ENCODE assay signal across 8 cellular contexts in the genomic region with DNA sequence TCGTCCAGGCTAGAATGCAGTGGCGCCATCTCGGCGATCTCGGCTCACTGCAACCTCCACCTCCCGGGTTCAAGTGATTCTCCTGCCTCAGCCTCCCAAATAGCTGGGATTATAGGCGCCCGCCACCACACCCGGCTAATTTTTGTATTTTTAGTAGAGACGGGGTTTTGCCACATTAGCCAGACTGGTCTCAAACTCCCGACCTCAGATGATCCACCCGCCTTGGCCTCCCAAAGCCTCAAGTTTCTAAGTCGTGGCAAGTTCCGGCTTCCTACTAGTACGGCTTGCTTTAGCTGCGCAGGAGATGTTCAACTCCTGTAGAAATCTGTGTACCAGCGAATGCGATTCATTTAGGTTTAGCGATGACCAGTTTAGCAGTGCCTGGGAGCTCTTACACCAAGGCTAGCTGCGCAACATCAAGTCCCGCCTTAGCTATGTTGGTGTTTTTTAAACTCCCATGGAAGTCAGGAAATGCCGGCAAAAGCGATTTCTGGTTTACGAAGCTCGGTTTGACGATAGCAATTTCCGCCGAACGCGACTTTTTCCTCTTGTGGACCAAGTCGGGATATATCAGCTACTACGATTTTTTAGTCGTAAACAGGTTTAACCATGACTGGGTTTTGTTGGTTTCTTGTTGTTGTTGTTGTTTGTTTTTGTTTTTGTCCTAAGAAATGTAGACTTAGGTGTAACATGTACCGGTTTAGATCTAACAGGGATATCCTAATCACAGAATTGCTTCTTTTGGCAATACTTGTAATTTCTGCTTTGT. TPM values are rescaled to one million over a fixed set of nuclear protein-coding genes. Genes with fewer than 3 reads are reported as not detected.
DNase-seq lines count a peak whose midpoint lies in the region; ATAC-seq and TF ChIP-seq lines count a peak whose summit lies in the region.

No MANE protein-coding gene starts in this region.

- intact Hi-C loops in esophagus squamous epithelium (cut with DNase I): loop anchor here (2.0 to 5.0 kb wide), 2 partner anchors 41 to 47 kb away; partner anchors contain the start of gene ANXA2R
- intact Hi-C loops in posterior vena cava (cut with DNase I): loop anchor here in 1 of 2 donors (5.0 kb wide), 1 partner anchor 41 kb away; no protein-coding TSS in a partner anchor

- in situ Hi-C loops in KBM-7 (cut with MboI; ENCODE audit: low pct_unique_long_range_greater_than_20kb, low sequenced_read_pairs): no loop called here

- 17 to 22% methylated on average over 33 to 34 of the region's 34 CpGs for WGBS in esophagus squamous epithelium, 2 donors

- H3K4me1 Mint-ChIP-seq in activated CD8-positive, alpha-beta memory T cell treated with anti-CD3 and anti-CD28 coated beads, Interleukin-2, amount 10 ng/mL, durations not matched to agents 7 days and 5 days: peaks cover 24% of the 10 kb centered on the region
- peaks cover 45% of the 10 kb centered on the region for H3K4me1 Mint-ChIP-seq in osteocyte (ENCODE audit: unreplicated experiment)

- CTCF ChIA-PET in activated CD8-positive, alpha-beta memory T cell treated with anti-CD3 and anti-CD28 coated beads, Interleukin-2, amount 10 ng/mL, durations not matched to agents 7 days and 5 days (lab: Charles Lee): interaction anchor here (0.6 to 11.0 kb wide), 15 partner anchors 14 to 544 kb away, joined by 3 to 160 read pairs (median 5); partner anchors contain the start of genes ANXA2R, TMEM267 and ZNF131

- TF ChIP-seq POLR2A in GM18505 (IDR thresholded peaks at IDR 0.05; ENCODE audit: borderline replicate concordance, extremely low read depth, insufficient read depth, insufficient read length) (peak; percentile 19), esophagus squamous epithelium (IDR thresholded peaks at IDR 0.05) (no peak)

- peaks cover 0 to 53% (median 4%) of the 10 kb centered on the region in 3 donors for H3K4me1 ChIP-seq in esophagus squamous epithelium

- peaks cover 24% of the 10 kb centered on the region for H3K36me3 Mint-ChIP-seq in activated CD8-positive, alpha-beta memory T cell treated with anti-CD3 and anti-CD28 coated beads, Interleukin-2, amount 10 ng/mL, durations not matched to agents 7 days and 5 days
- H3K36me3 Mint-ChIP-seq in osteocyte (ENCODE audit: unreplicated experiment): peaks cover 3% of the 10 kb centered on the region

- H3K27me3 ChIP-seq in esophagus squamous epithelium: peaks cover 0 to 96% (median 24%) of the 10 kb centered on the region in 4 donors

- peak overlapping the region; percentile 12 to 73 (median 60) for H3K4me3 ChIP-seq in esophagus squamous epithelium

- H3K4me3 Mint-ChIP-seq in activated CD8-positive, alpha-beta memory T cell treated with anti-CD3 and anti-CD28 coated beads, Interleukin-2, amount 10 ng/mL, durations not matched to agents 7 days and 5 days: peak overlapping the region; percentile 94
- H3K4me3 Mint-ChIP-seq in osteocyte (ENCODE audit: unreplicated experiment): peak overlapping the region; percentile 98

- H3K9me3 ChIP-seq in esophagus squamous epithelium: peaks cover 0 to 8% (median 7%) of the 10 kb centered on the region in 3 donors

- peak in 1 of 6 experiments; percentile 6 for TF ChIP-seq CTCF in esophagus squamous epithelium (IDR thresholded peaks at IDR 0.05)
- no peak for TF ChIP-seq CTCF in osteocyte (IDR thresholded peaks at IDR 0.05)

- no peaks in the 10 kb centered on the region for H3K36me3 ChIP-seq in esophagus squamous epithelium

- peak overlapping the region; percentile 100 for H3K27ac Mint-ChIP-seq in activated CD8-positive, alpha-beta memory T cell treated with anti-CD3 and anti-CD28 coated beads, Interleukin-2, amount 10 ng/mL, durations not matched to agents 7 days and 5 days
- peak overlapping the region; percentile 100 for H3K27ac Mint-ChIP-seq in osteocyte (ENCODE audit: unreplicated experiment)

- ATAC-seq in GM18505 (IDR thresholded peaks at IDR 0.05; ENCODE audit: unreplicated experiment) (no peak), HG03460 (IDR thresholded peaks at IDR 0.05; ENCODE audit: unreplicated experiment) (no peak)
- peak; percentile 25 for ATAC-seq in activated CD8-positive, alpha-beta memory T cell treated with anti-CD3 and anti-CD28 coated beads, Interleukin-2, amount 10 ng/mL, durations not matched to agents 7 days and 5 days

- no peaks in the 10 kb centered on the region for H3K9me3 Mint-ChIP-seq in activated CD8-positive, alpha-beta memory T cell treated with anti-CD3 and anti-CD28 coated beads, Interleukin-2, amount 10 ng/mL, durations not matched to agents 7 days and 5 days (ENCODE audit: low read depth)
- H3K9me3 Mint-ChIP-seq in osteocyte (ENCODE audit: unreplicated experiment): no peaks in the 10 kb centered on the region

- DNase-seq in KBM-7 (peak; percentile 78), esophagus squamous epithelium (lab: John Stamatoyannopoulos, UW) (peak; percentile 8), osteocyte (ENCODE audit: extremely low spot score, unreplicated experiment) (no peak), NCI-H2196 (lab: John Stamatoyannopoulos, UW; ENCODE audit: unreplicated experiment) (no peak), posterior vena cava (ENCODE audit: low spot score) (no peak)
- peak; percentile 80 for DNase-seq in activated CD8-positive, alpha-beta memory T cell treated with anti-CD3 and anti-CD28 coated beads, Interleukin-2, amount 10 ng/mL, durations not matched to agents 7 days and 5 days

- no peaks in the 10 kb centered on the region for H3K27me3 Mint-ChIP-seq in activated CD8-positive, alpha-beta memory T cell treated with anti-CD3 and anti-CD28 coated beads, Interleukin-2, amount 10 ng/mL, durations not matched to agents 7 days and 5 days
- H3K27me3 Mint-ChIP-seq in osteocyte (ENCODE audit: unreplicated experiment): no peaks in the 10 kb centered on the region

- H3K27ac ChIP-seq in esophagus squamous epithelium: peak overlapping the region; percentile 68 to 97 (median 90)

RNA-seq across cellular contexts. Expression of gene ANXA2R, which starts 46.4 kb away (rescaled TPM):
- 10 to 100 TPM; 14.5 to 32.0 TPM for total RNA-seq in activated CD8-positive, alpha-beta memory T cell treated with anti-CD3 and anti-CD28 coated beads, Interleukin-2, amount 10 ng/mL, durations not matched to agents 7 days and 5 days
- total RNA-seq in esophagus squamous epithelium (1 to 10 TPM in 2 of 4 donors, under 1 TPM in 2; 0.57 to 2.5 (median 1.6) TPM), osteocyte (5.2 and 5.3 TPM in 2 replicates), posterior vena cava (1 to 10 TPM; 2.3 to 4.7 TPM)

Comparison
In these comparisons a context has a peak if more than half of its experiments do, and no peak if none do; other contexts are left out.
1. DNase-seq: peak in KBM-7 (single experiment), activated CD8-positive, alpha-beta memory T cell treated with anti-CD3 and anti-CD28 coated beads, Interleukin-2, amount 10 ng/mL, durations not matched to agents 7 days and 5 days (single experiment) and esophagus squamous epithelium (single experiment); none in osteocyte (single experiment), NCI-H2196 (single experiment) and posterior vena cava (single experiment).